In genomic region chr12:118312578-118312977, GRCh38 we compare ENCODE assay signal across 10 cellular contexts.
A peak's percentile ranks its signal among the peaks of the same experiment; 100 is the strongest.
DNase-seq lines count a peak whose midpoint lies in the region; ATAC-seq and TF ChIP-seq lines count a peak whose summit lies in the region.
"Had no signal": no experiment of that assay in that cellular context is flagged by ENCODE, and none has a peak within 500 bp of the region (broad histone marks: within the 10 kb centered on the region; RNA-seq: fewer than 3 reads in every experiment).

No MANE protein-coding gene starts in this region.

- H3K79me2 ChIP-seq in PC-9 (ENCODE audit: low read depth) (peaks cover 24% of the 10 kb centered on the region), neural progenitor cell (ENCODE audit: low read depth) (no peaks in the 10 kb centered on the region)

- peaks cover 19% of the 10 kb centered on the region for H3K36me3 Mint-ChIP-seq in activated T-cell treated with anti-CD3 and anti-CD28 coated beads, Interleukin-2, amount 50 U/mL, for 24 hours (ENCODE audit: low read depth)
- H3K36me3 Mint-ChIP-seq in neural progenitor cell = no peaks in the 10 kb centered on the region

- H3K27ac ChIP-seq in PC-9 = peak overlapping the region; percentile 89
- no peak overlapping the region for H3K27ac ChIP-seq in neural progenitor cell

- no peaks in the 10 kb centered on the region for H3K9me2 ChIP-seq in PC-9 (ENCODE audit: insufficient read depth)

- H3K4me2 ChIP-seq in PC-9 (peak overlapping the region; percentile 72), skeletal muscle satellite cell (ENCODE audit: low read length) (peak overlapping the region; percentile 17), neural progenitor cell (no peak overlapping the region)

- H3K4me1 Mint-ChIP-seq in activated T-cell treated with anti-CD3 and anti-CD28 coated beads, Interleukin-2, amount 50 U/mL, for 24 hours (ENCODE audit: low read depth) = peaks cover 57% of the 10 kb centered on the region
- H3K4me1 Mint-ChIP-seq in neural progenitor cell = no peaks in the 10 kb centered on the region

- intact Hi-C loops in PC-9 (cut with micrococcal nuclease; ENCODE audit: unreplicated experiment) = no loop called here

- H3K9ac ChIP-seq in skeletal muscle satellite cell (ENCODE audit: low read depth, low read length) (no peak overlapping the region), neural progenitor cell (no peak overlapping the region)

- BruUV-seq in PC-9 (replicated peaks; lab: Mats Ljungman, UMichigan) = no TSS peak

- POLR2A ChIA-PET in PC-9 (lab: Charles Lee; ENCODE audit: unreplicated experiment) = interaction anchor here (0.6 kb wide), 1 partner anchor 176 kb away, joined by 6 read pairs; the partner anchor contains the start of gene PEBP1

- H3K36me3 ChIP-seq in PC-9 (ENCODE audit: low read depth) = 0 out of 2 replicates have a peak, but pooled peaks cover 3% of the 10 kb centered on the region
- H3K36me3 ChIP-seq in skeletal muscle satellite cell (ENCODE audit: insufficient read depth, low read length) = no peaks in the 10 kb centered on the region
- no peaks in the 10 kb centered on the region for H3K36me3 ChIP-seq in neural progenitor cell

- H4K20me1 ChIP-seq in PC-9 (ENCODE audit: insufficient read depth) (no peaks in the 10 kb centered on the region), neural progenitor cell (ENCODE audit: low read depth) (no peaks in the 10 kb centered on the region)

- H3K27ac Mint-ChIP-seq in activated T-cell treated with anti-CD3 and anti-CD28 coated beads, Interleukin-2, amount 50 U/mL, for 24 hours = peak overlapping the region; percentile 55
- H3K27ac Mint-ChIP-seq in neural progenitor cell = no peak overlapping the region

- CTCF ChIA-PET in PC-9 (lab: Charles Lee) = no interaction called here

- TF ChIP-seq CTCF in PC-9 (conservative IDR thresholded peaks at IDR 0.05) (no peak), neural progenitor cell (IDR thresholded peaks at IDR 0.05) (no peak)

- H3K4me3 Mint-ChIP-seq in activated T-cell treated with anti-CD3 and anti-CD28 coated beads, Interleukin-2, amount 50 U/mL, for 24 hours = peak overlapping the region; percentile 2
- no peak overlapping the region for H3K4me3 Mint-ChIP-seq in neural progenitor cell

- H3K9me3 ChIP-seq in PC-9 (ENCODE audit: insufficient read depth, low read depth) = no peaks in the 10 kb centered on the region
- H3K9me3 ChIP-seq in skeletal muscle satellite cell (replicated peaks; ENCODE audit: low read length) = no peaks in the 10 kb centered on the region
- no peaks in the 10 kb centered on the region for H3K9me3 ChIP-seq in neural progenitor cell (ENCODE audit: low read depth)

- no peak for DNase-seq in activated T-cell treated with anti-CD3 and anti-CD28 coated beads, Interleukin-2, amount 50 U/mL, for 24 hours
- no peak for DNase-seq in activated T-cell treated with anti-CD3 and anti-CD28 coated beads, Interleukin-2, amount 50 U/mL, for 1 hour
- DNase-seq in PC-9 (peak in 1 of 2 experiments; percentile 70), middle frontal gyrus (ENCODE audit: extremely low spot score, low spot score) (no peak), neural progenitor cell (ENCODE audit: low spot score) (no peak), iPS-NIHi11 (ENCODE audit: low spot score) (no peak)
- DNase-seq: left cardiac atrium had no signal

- H3K9me3 Mint-ChIP-seq in activated T-cell treated with anti-CD3 and anti-CD28 coated beads, Interleukin-2, amount 50 U/mL, for 24 hours = peaks cover 2% of the 10 kb centered on the region
- H3K9me3 Mint-ChIP-seq in neural progenitor cell = no peaks in the 10 kb centered on the region

- ATAC-seq in HG02870 (IDR thresholded peaks at IDR 0.05; ENCODE audit: unreplicated experiment) = peak; percentile 70
- ATAC-seq: left cardiac atrium had no signal

- H3K27me3 Mint-ChIP-seq in activated T-cell treated with anti-CD3 and anti-CD28 coated beads, Interleukin-2, amount 50 U/mL, for 24 hours = no peaks in the 10 kb centered on the region
- H3K27me3 Mint-ChIP-seq in neural progenitor cell (ENCODE audit: insufficient read depth, low read depth) = peaks cover 2% of the 10 kb centered on the region

- H3K4me3 ChIP-seq in PC-9 (peak overlapping the region; percentile 27; the same call in 1 of the 2 replicates), skeletal muscle satellite cell (ENCODE audit: low read length) (no peak overlapping the region), neural progenitor cell (no peak overlapping the region)
- H3K4me3 ChIP-seq: skin epidermis had no signal

- H3K27me3 ChIP-seq in PC-9 (ENCODE audit: insufficient read depth, low read depth) (no peaks in the 10 kb centered on the region), skeletal muscle satellite cell (ENCODE audit: control insufficient read depth, insufficient read depth, low read length) (no peaks in the 10 kb centered on the region), neural progenitor cell (no peaks in the 10 kb centered on the region)

- H2AFZ ChIP-seq in PC-9 (no peak overlapping the region), neural progenitor cell (replicated peaks) (no peak overlapping the region)

- H3F3A ChIP-seq in PC-9 (ENCODE audit: insufficient read depth, low read depth) (peaks cover 26% of the 10 kb centered on the region), neural progenitor cell (ENCODE audit: low read depth) (no peaks in the 10 kb centered on the region)

- H3K4me1 ChIP-seq in PC-9 (replicated peaks; ENCODE audit: insufficient read depth) = peaks cover 68% of the 10 kb centered on the region
- peaks cover 28% of the 10 kb centered on the region for H3K4me1 ChIP-seq in skeletal muscle satellite cell (ENCODE audit: control insufficient read depth, insufficient read depth, low read length)
- no peaks in the 10 kb centered on the region for H3K4me1 ChIP-seq in neural progenitor cell
